In the genomic region with DNA sequence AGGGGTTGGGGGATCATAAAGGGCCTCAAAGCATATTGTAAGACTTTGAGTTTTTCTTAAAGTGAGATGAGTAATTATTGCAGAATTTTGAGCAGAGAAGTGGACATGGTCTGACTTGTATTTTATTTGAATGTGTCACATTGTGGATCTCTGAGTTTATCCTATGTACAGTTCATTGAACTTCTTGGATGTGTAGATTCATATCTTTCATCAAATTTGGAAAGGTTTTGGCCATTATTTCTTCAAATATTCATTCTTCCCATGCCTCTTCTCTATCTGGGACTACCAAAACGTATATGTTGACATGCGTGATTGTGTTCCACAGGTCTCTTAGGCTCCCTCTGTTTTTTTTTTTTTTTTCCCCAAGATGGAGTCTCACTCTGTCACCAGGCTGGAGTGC, we compare ENCODE assay signal across 41 cellular contexts. TPM values are rescaled to one million over a fixed set of nuclear protein-coding genes. Genes with fewer than 3 reads are reported as not detected.
"Had no signal": no experiment of that assay in that cellular context is flagged by ENCODE, and none has a peak within 500 bp of the region (broad histone marks: within the 10 kb centered on the region; RNA-seq: fewer than 3 reads in every experiment).

No MANE protein-coding gene starts in this region.

- ATAC-seq: activated naive CD4-positive, alpha-beta T cell treated with anti-CD3 and anti-CD28 coated beads, Interleukin-2, amount 50 U/mL, for 72 hours; activated naive CD8-positive, alpha-beta T cell treated with anti-CD3 and anti-CD28 coated beads, Interleukin-2, amount 50 U/mL, for 24 hours; activated T-cell treated with anti-CD3 and anti-CD28 coated beads, Interleukin-2, amount 50 U/mL, for 4 hours; activated T-cell treated with anti-CD3 and anti-CD28 coated beads, Interleukin-2, amount 50 U/mL, for 72 hours; activated T-helper 17 cell treated with anti-CD3 and anti-CD28 coated beads, Interleukin-2, amount 50 U/mL, for 72 hours; body of pancreas had no signal

- H3K36me3 ChIP-seq: adrenal gland, ascending aorta, brain microvascular endothelial cell, cardiac muscle cell had no signal

- DNase-seq: activated effector memory CD4-positive, alpha-beta T cell treated with anti-CD3 and anti-CD28 coated beads, Interleukin-2, amount 50 U/mL, for 16 hours; activated effector memory CD4-positive, alpha-beta T cell treated with Interleukin-2 at 50 U/mL for 16 hours; activated gamma-delta T cell; activated gamma-delta T cell treated with Interleukin-2 at 50 U/mL for 16 hours; activated naive CD4-positive, alpha-beta T cell; activated naive CD4-positive, alpha-beta T cell treated with anti-CD3 and anti-CD28 coated beads for 36 hours; activated naive CD4-positive, alpha-beta T cell treated with anti-CD3 and anti-CD28 coated beads, Interleukin-2, amount 10 ng/mL, durations not matched to agents 7 days and 5 days; activated naive CD4-positive, alpha-beta T cell treated with anti-CD3 and anti-CD28 coated beads, Interleukin-2, amount 50 U/mL, for 16 hours; activated naive CD4-positive, alpha-beta T cell treated with Interleukin-2 at 50 U/mL for 16 hours; activated naive CD8-positive, alpha-beta T cell treated with anti-CD3 and anti-CD28 coated beads for 36 hours; activated naive CD8-positive, alpha-beta T cell treated with anti-CD3 and anti-CD28 coated beads, Interleukin-2, amount 10 ng/mL, durations not matched to agents 7 days and 5 days; activated naive CD8-positive, alpha-beta T cell treated with anti-CD3 and anti-CD28 coated beads, Interleukin-2, amount 50 U/mL, for 24 hours; activated T-cell treated with anti-CD3 and anti-CD28 coated beads for 4 hours; activated T-cell treated with anti-CD3 and anti-CD28 coated beads, Interleukin-2, amount 50 U/mL, for 1 hour; activated T-cell treated with anti-CD3 and anti-CD28 coated beads, Interleukin-2, amount 50 U/mL, for 24 hours; activated T-cell treated with anti-CD3 and anti-CD28 coated beads, Interleukin-2, amount 50 U/mL, for 4 hours; activated T-cell treated with anti-CD3 and anti-CD28 coated beads, Interleukin-2, amount 50 U/mL, for 48 hours; activated T-cell treated with anti-CD3 and anti-CD28 coated beads, Interleukin-2, amount 50 U/mL, for 72 hours; adrenal gland; amniotic stem cell; amygdala; anterior cingulate cortex; body of pancreas; brain microvascular endothelial cell; caudate nucleus; central memory CD4-positive, alpha-beta T cell; cerebellar nuclear complex had no signal

- H3K4me3 Mint-ChIP-seq: activated naive CD4-positive, alpha-beta T cell treated with anti-CD3 and anti-CD28 coated beads for 36 hours; activated naive CD4-positive, alpha-beta T cell treated with anti-CD3 and anti-CD28 coated beads, Interleukin-2, amount 10 ng/mL, durations not matched to agents 7 days and 5 days; activated naive CD4-positive, alpha-beta T cell treated with anti-CD3 and anti-CD28 coated beads, Interleukin-2, amount 50 U/mL, for 24 hours; activated naive CD8-positive, alpha-beta T cell; activated naive CD8-positive, alpha-beta T cell treated with anti-CD3 and anti-CD28 coated beads for 36 hours; activated naive CD8-positive, alpha-beta T cell treated with anti-CD3 and anti-CD28 coated beads, Interleukin-2, amount 10 ng/mL, durations not matched to agents 7 days and 5 days; activated naive CD8-positive, alpha-beta T cell treated with anti-CD3 and anti-CD28 coated beads, Interleukin-2, amount 50 U/mL, for 24 hours; activated T-cell treated with anti-CD3 and anti-CD28 coated beads, Interleukin-2, amount 50 U/mL, for 24 hours; activated T-cell treated with anti-CD3 and anti-CD28 coated beads, Interleukin-2, amount 50 U/mL, for 4 hours; activated T-cell treated with anti-CD3 and anti-CD28 coated beads, Interleukin-2, amount 50 U/mL, for 72 hours; activated T-helper 1 cell treated with anti-CD3 and anti-CD28 coated beads, Interleukin-12 subunit alpha, Interleukin-12 subunit beta, Interleukin-2, Interleukin-4 antibody, amounts not matched to agents 30 ng/mL and 10 ng/mL and 1 ng/mL, durations not matched to agents 14 hours and 24 hours and 36 hours; activated T-helper 17 cell treated with anti-CD3 and anti-CD28 coated beads, Interleukin-2, amount 50 U/mL, for 72 hours; brain; central memory CD8-positive, alpha-beta T cell had no signal

- H3K4me3 ChIP-seq: adrenal gland, ascending aorta, body of pancreas, cardiac muscle cell had no signal

- H3K27ac ChIP-seq: adrenal gland, ascending aorta, body of pancreas, brain microvascular endothelial cell, cardiac muscle cell had no signal

- H3K4me1 Mint-ChIP-seq: activated naive CD4-positive, alpha-beta T cell treated with anti-CD3 and anti-CD28 coated beads, Interleukin-2, amount 10 ng/mL, durations not matched to agents 7 days and 5 days; activated naive CD4-positive, alpha-beta T cell treated with anti-CD3 and anti-CD28 coated beads, Interleukin-2, amount 50 U/mL, for 24 hours; activated naive CD8-positive, alpha-beta T cell treated with anti-CD3 and anti-CD28 coated beads for 36 hours; activated naive CD8-positive, alpha-beta T cell treated with anti-CD3 and anti-CD28 coated beads, Interleukin-2, amount 10 ng/mL, durations not matched to agents 7 days and 5 days; activated naive CD8-positive, alpha-beta T cell treated with anti-CD3 and anti-CD28 coated beads, Interleukin-2, amount 50 U/mL, for 24 hours; activated T-helper 17 cell treated with anti-CD3 and anti-CD28 coated beads, Interleukin-2, amount 50 U/mL, for 72 hours; brain; central memory CD8-positive, alpha-beta T cell had no signal

- H3K4me1 ChIP-seq: adrenal gland, ascending aorta, body of pancreas had no signal

- H3K36me3 Mint-ChIP-seq: activated naive CD4-positive, alpha-beta T cell treated with anti-CD3 and anti-CD28 coated beads, Interleukin-2, amount 10 ng/mL, durations not matched to agents 7 days and 5 days; activated naive CD8-positive, alpha-beta T cell treated with anti-CD3 and anti-CD28 coated beads for 36 hours; activated naive CD8-positive, alpha-beta T cell treated with anti-CD3 and anti-CD28 coated beads, Interleukin-2, amount 10 ng/mL, durations not matched to agents 7 days and 5 days; brain had no signal

- FAIRE-seq: astrocyte, bronchial epithelial cell had no signal

- H3K9me3 ChIP-seq: adrenal gland had no signal

- H3K27ac Mint-ChIP-seq: activated naive CD4-positive, alpha-beta T cell treated with anti-CD3 and anti-CD28 coated beads for 36 hours; activated naive CD4-positive, alpha-beta T cell treated with anti-CD3 and anti-CD28 coated beads, Interleukin-2, amount 10 ng/mL, durations not matched to agents 7 days and 5 days; activated naive CD4-positive, alpha-beta T cell treated with anti-CD3 and anti-CD28 coated beads, Interleukin-2, amount 50 U/mL, for 24 hours; activated naive CD4-positive, alpha-beta T cell treated with anti-CD3 and anti-CD28 coated beads, Interleukin-2, amount 50 U/mL, for 72 hours; activated naive CD8-positive, alpha-beta T cell; activated naive CD8-positive, alpha-beta T cell treated with anti-CD3 and anti-CD28 coated beads for 36 hours; activated naive CD8-positive, alpha-beta T cell treated with anti-CD3 and anti-CD28 coated beads, Interleukin-2, amount 10 ng/mL, durations not matched to agents 7 days and 5 days; activated naive CD8-positive, alpha-beta T cell treated with anti-CD3 and anti-CD28 coated beads, Interleukin-2, amount 50 U/mL, for 24 hours; activated T-cell treated with anti-CD3 and anti-CD28 coated beads, Interleukin-2, amount 50 U/mL, for 24 hours; activated T-cell treated with anti-CD3 and anti-CD28 coated beads, Interleukin-2, amount 50 U/mL, for 72 hours; activated T-helper 1 cell treated with anti-CD3 and anti-CD28 coated beads, Interleukin-12 subunit alpha, Interleukin-12 subunit beta, Interleukin-2, Interleukin-4 antibody, amounts not matched to agents 30 ng/mL and 10 ng/mL and 1 ng/mL, durations not matched to agents 14 hours and 24 hours and 36 hours; activated T-helper 17 cell treated with anti-CD3 and anti-CD28 coated beads, Interleukin-2, amount 50 U/mL, for 72 hours; activated T-helper 2 cell treated with anti-CD3 and anti-CD28 coated beads, Interferon-gamma antibody, Interleukin-2, Interleukin-4, amounts not matched to agents 10 μg/mL and 5 μg/mL and 100 μg/mL, durations not matched to agents 14 hours and 24 hours and 36 hours; brain had no signal

- H3K27me3 ChIP-seq: ascending aorta, body of pancreas had no signal

RNA-seq across cellular contexts. Expression of gene DLX3, which starts 14.3 kb away (rescaled TPM):
- total RNA-seq: activated naive CD4-positive, alpha-beta T cell treated with anti-CD3 and anti-CD28 coated beads for 36 hours; activated naive CD8-positive, alpha-beta T cell treated with anti-CD3 and anti-CD28 coated beads, Interleukin-2, amount 10 ng/mL, durations not matched to agents 7 days and 5 days; activated T-helper 1 cell treated with anti-CD3 and anti-CD28 coated beads, Interleukin-12 subunit alpha, Interleukin-12 subunit beta, Interleukin-2, Interleukin-4 antibody, amounts not matched to agents 30 ng/mL and 10 ng/mL and 1 ng/mL, durations not matched to agents 14 hours and 24 hours and 36 hours; activated T-helper 17 cell treated with anti-CD3 and anti-CD28 coated beads, Interleukin-2, amount 50 U/mL, for 72 hours; activated T-helper 2 cell treated with anti-CD3 and anti-CD28 coated beads, Interferon-gamma antibody, Interleukin-2, Interleukin-4, amounts not matched to agents 10 μg/mL and 5 μg/mL and 100 μg/mL, durations not matched to agents 14 hours and 24 hours and 36 hours; body of pancreas; bronchial epithelial cell; cardiac septum had no signal

RNA-seq across cellular contexts. Expression of gene DLX4, which starts 40.3 kb away (rescaled TPM):
- total RNA-seq: activated T-helper 1 cell treated with anti-CD3 and anti-CD28 coated beads, Interleukin-12 subunit alpha, Interleukin-12 subunit beta, Interleukin-2, Interleukin-4 antibody, amounts not matched to agents 30 ng/mL and 10 ng/mL and 1 ng/mL, durations not matched to agents 14 hours and 24 hours and 36 hours; activated T-helper 2 cell treated with anti-CD3 and anti-CD28 coated beads, Interferon-gamma antibody, Interleukin-2, Interleukin-4, amounts not matched to agents 10 μg/mL and 5 μg/mL and 100 μg/mL, durations not matched to agents 14 hours and 24 hours and 36 hours; ascending aorta; astrocyte; body of pancreas; bronchial epithelial cell; cerebellum had no signal
